17 cellular contexts compared by ENCODE assay signal in genomic region chr12:129208566-129208965, GRCh38.
"Had no signal": no experiment of that assay in that cellular context is flagged by ENCODE, and none has a peak within 500 bp of the region (broad histone marks: within the 10 kb centered on the region; RNA-seq: fewer than 3 reads in every experiment).

No MANE protein-coding gene starts in this region.

- H3K9ac ChIP-seq: SK-N-SH had no signal

- H3K27ac ChIP-seq: RWPE1 had no signal

- DNase-seq: KBM-7, MV-4-11, NCI-H1048, NCI-H1105, NCI-H1436 treated with DMSO at 0.1 percent for 48 hours, NCI-H1694, NCI-H187 treated with DMSO at 0.1 percent for 48 hours, NCI-H2029 treated with DMSO at 0.1 percent for 48 hours, NCI-H2171 treated with DMSO at 0.1 percent for 48 hours, NCI-H524 treated with DMSO at 0.1 percent for 48 hours, NCI-H69, NCI-H774, PC-3, SHP77, SK-N-SH had no signal

- H3K9me3 ChIP-seq: SK-N-SH had no signal

- ATAC-seq: Panc1, PC-3 had no signal
